Comparison of ENCODE assay signal across 8 cellular contexts in the genomic region with DNA sequence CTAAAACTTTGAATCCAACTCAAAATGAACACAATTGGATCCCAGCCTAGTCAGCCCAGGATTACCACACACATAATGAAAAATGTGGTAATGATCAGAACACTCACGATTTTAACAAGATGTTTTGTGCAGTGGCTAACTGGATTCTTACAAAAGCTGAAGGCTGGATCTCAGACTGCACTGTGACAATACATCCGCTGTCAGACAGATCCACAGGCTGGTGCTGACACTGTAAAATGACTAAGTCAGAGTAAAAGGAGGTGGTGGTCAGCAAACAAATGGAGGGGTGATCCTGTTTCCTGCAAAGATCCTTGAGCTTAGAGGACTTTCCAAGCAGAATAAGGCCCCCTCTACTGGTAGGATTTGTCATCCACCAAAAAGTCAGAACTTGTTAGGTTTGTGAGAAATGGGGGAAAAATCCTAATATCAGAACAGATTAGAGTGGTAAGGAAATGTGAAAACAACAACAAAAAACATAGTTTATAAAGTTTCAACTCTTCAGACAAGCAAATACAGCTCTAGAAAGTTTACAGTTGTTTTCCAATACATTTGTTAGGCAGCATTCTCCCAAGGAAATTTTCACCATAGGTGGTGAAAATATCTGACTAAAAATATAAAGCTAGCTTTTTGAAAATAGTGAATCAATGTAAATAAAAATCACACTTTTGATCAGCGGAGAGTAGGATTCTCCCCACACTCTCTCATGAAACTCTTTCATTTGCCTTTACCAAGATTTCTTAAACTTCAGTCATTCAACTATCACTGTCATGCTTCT.
A peak's percentile ranks its signal among the peaks of the same experiment; 100 is the strongest.
DNase-seq lines count a peak whose midpoint lies in the region; ATAC-seq and TF ChIP-seq lines count a peak whose summit lies in the region.

No MANE protein-coding gene starts in this region.

- H3K27me3 ChIP-seq in ovary: no peaks in the 10 kb centered on the region

- DNase-seq in DMS53 (lab: John Stamatoyannopoulos, UW): peak; percentile 78
- peak; percentile 68 for DNase-seq in HS-5 (ENCODE audit: low read depth)
- peak; percentile 17 to 29 for DNase-seq in SHP77 (lab: John Stamatoyannopoulos, UW)
- DNase-seq in fibroblast of pulmonary artery (ENCODE audit: low read depth): peak; percentile 82
- peak in 4 of 5 donors; percentile 24 to 65 (median 26) for DNase-seq in ovary
- no peak for DNase-seq in ecto neural progenitor cell (ENCODE audit: low spot score)

- intact Hi-C loops in ovary (cut with DNase I): loop anchor here in 2 of 4 donors (5.0 to 10.0 kb wide), 4 partner anchors 150 to 440 kb away; no protein-coding TSS in a partner anchor

- no peak for TF ChIP-seq EP300 in ovary (IDR thresholded peaks at IDR 0.05)

- H3K9me3 ChIP-seq in ovary: no peaks in the 10 kb centered on the region

- WGBS in ovary, 3 donors: 20 to 29% (median 26%) methylated on average over 3 of the region's 3 CpGs

- ATAC-seq in GM19463 (IDR thresholded peaks at IDR 0.05; ENCODE audit: unreplicated experiment): no peak
- no peak for ATAC-seq in HG02973 (IDR thresholded peaks at IDR 0.05; ENCODE audit: unreplicated experiment)

- H3K36me3 ChIP-seq in ovary: no peaks in the 10 kb centered on the region

- TF ChIP-seq POLR2A in ovary (IDR thresholded peaks at IDR 0.05): no peak

- H3K27ac ChIP-seq in ovary: no peak overlapping the region

- H3K4me3 ChIP-seq in fibroblast of pulmonary artery (replicated peaks; ENCODE audit: low read depth, low read length): peak overlapping the region; percentile 21
- H3K4me3 ChIP-seq in ovary: no peak overlapping the region

- TF ChIP-seq CTCF in fibroblast of pulmonary artery (IDR thresholded peaks at IDR 0.05; ENCODE audit: low read length, missing control alignments): peak; percentile 93
- TF ChIP-seq CTCF in ovary (IDR thresholded peaks at IDR 0.05): peak; percentile 27 to 65 (median 61)

- H3K4me1 ChIP-seq in ovary (ENCODE audit: insufficient read depth): peaks cover 10% of the 10 kb centered on the region
